In genomic region chr17:80640379-80641071, GRCh38 we compare ENCODE assay signal across 20 cellular contexts.
"Had no signal": no experiment of that assay in that cellular context is flagged by ENCODE, and none has a peak within 500 bp of the region (broad histone marks: within the 10 kb centered on the region; RNA-seq: fewer than 3 reads in every experiment).

No MANE protein-coding gene starts in this region.

- DNase-seq: activated CD4-positive, alpha-beta memory T cell treated with anti-CD3 and anti-CD28 coated beads, Interleukin-2, amount 10 ng/mL, durations not matched to agents 7 days and 5 days; activated CD4-positive, alpha-beta T cell treated with anti-CD3 and anti-CD28 coated beads for 48 hours; activated CD4-positive, CD25-positive, alpha-beta regulatory T cell; activated gamma-delta T cell; activated naive CD4-positive, alpha-beta T cell treated with anti-CD3 and anti-CD28 coated beads, Interleukin-2, amount 50 U/mL, for 16 hours; aorta; dermis blood vessel endothelial cell; effector CD8-positive, alpha-beta T cell; foreskin melanocyte; glutamatergic neuron; immature natural killer cell; kidney glomerular epithelial cell; left ventricle myocardium superior; mammary epithelial cell; naive thymus-derived CD8-positive, alpha-beta T cell; stimulated activated CD4-positive, alpha-beta T cell treated with anti-CD3 and anti-CD28 coated beads, Interleukin-4, amount 100 ng/mL, for 24 hours; T1000 had no signal

- H3K27ac ChIP-seq: hepatocyte, tibial nerve had no signal

- H3K27me3 ChIP-seq: hepatocyte, tibial nerve had no signal

- H3K4me3 ChIP-seq: hepatocyte, tibial nerve had no signal

- FAIRE-seq: urothelium cell line had no signal

- H3K4me1 ChIP-seq: tibial nerve had no signal

- H3K4me2 ChIP-seq: hepatocyte had no signal

- ATAC-seq: left ventricle myocardium superior; naive thymus-derived CD8-positive, alpha-beta T cell had no signal

- H2AFZ ChIP-seq: hepatocyte had no signal
